10 cellular contexts compared by ENCODE assay signal in genomic region chr12:10501031-10501430, GRCh38. TPM values are rescaled to one million over a fixed set of nuclear protein-coding genes. Genes with fewer than 3 reads are reported as not detected.
DNase-seq lines count a peak whose midpoint lies in the region; ATAC-seq, FAIRE-seq and TF ChIP-seq lines count a peak whose summit lies in the region.
"Had no signal": no experiment of that assay in that cellular context is flagged by ENCODE, and none has a peak within 500 bp of the region (broad histone marks: within the 10 kb centered on the region; RNA-seq: fewer than 3 reads in every experiment).

No MANE protein-coding gene starts in this region.

- TF ChIP-seq CTCF in A549 (IDR thresholded peaks at IDR 0.05) (peak; percentile 70), GM12865 (IDR thresholded peaks at IDR 0.05; ENCODE audit: insufficient read depth, low read depth, low read length, missing control alignments) (peak; percentile 9), fibroblast of the aortic adventitia (IDR thresholded peaks at IDR 0.05; ENCODE audit: insufficient read depth, low read length) (peak; percentile 22)

- FAIRE-seq in A549 (lab: Jason Lieb, UNC): no peak
- FAIRE-seq: endometrium had no signal

- H3K9me3 ChIP-seq in A549: 0 out of 3 replicates have a peak, but pooled peaks cover 3% of the 10 kb centered on the region

- POLR2A ChIA-PET in A549 (lab: Yijun Ruan, JAX): no interaction called here
- POLR2A ChIA-PET in activated CD4-positive, alpha-beta memory T cell treated with anti-CD3 and anti-CD28 coated beads for 36 hours (lab: Charles Lee): no interaction called here

- intact Hi-C loops in activated CD4-positive, alpha-beta memory T cell treated with anti-CD3 and anti-CD28 coated beads for 36 hours (cut with micrococcal nuclease): no loop called here

- TF ChIP-seq RAD21 in A549 (conservative IDR thresholded peaks at IDR 0.05 in 1 of 2, IDR thresholded peaks at IDR 0.05 in 1 of 2): peak; percentile 85 to 89

- H3K27ac Mint-ChIP-seq in activated CD4-positive, alpha-beta memory T cell treated with anti-CD3 and anti-CD28 coated beads for 36 hours: no peak overlapping the region

- TF ChIP-seq POLR2A in A549 (IDR thresholded peaks at IDR 0.05; ENCODE audit: low read length): no peak

- CTCF ChIA-PET in A549 (lab: Yijun Ruan, JAX): interaction anchor here (1.8 kb wide), 1 partner anchor 170 kb away, joined by 6 read pairs; no protein-coding TSS in a partner anchor
- CTCF ChIA-PET in activated CD4-positive, alpha-beta memory T cell treated with anti-CD3 and anti-CD28 coated beads for 36 hours (lab: Charles Lee): no interaction called here

- H3K4me1 ChIP-seq in A549: no peaks in the 10 kb centered on the region

- ATAC-seq in A549: peak in 1 of 2 experiments; percentile 51; a peak in 2 of 6 replicates
- ATAC-seq in HG03521 (IDR thresholded peaks at IDR 0.05; ENCODE audit: unreplicated experiment): no peak
- no peak for ATAC-seq in HG03039 (IDR thresholded peaks at IDR 0.05; ENCODE audit: unreplicated experiment)

- no peak overlapping the region; the same call in 2 of the 3 replicates for H3K4me2 ChIP-seq in A549

- DNase-seq in A549 (ENCODE audit: low read depth in 1 of 2, low spot score in 1 of 2): peak in 1 of 2 experiments; percentile 41
- DNase-seq in GM12865 (ENCODE audit: low read depth): peak; percentile 8
- DNase-seq in RKO (ENCODE audit: low spot score): peak; percentile 25
- DNase-seq in fibroblast of the aortic adventitia (ENCODE audit: low read depth): peak; percentile 28
- no peak for DNase-seq in activated CD4-positive, alpha-beta memory T cell treated with anti-CD3 and anti-CD28 coated beads for 36 hours
- DNase-seq in middle frontal gyrus (ENCODE audit: extremely low spot score, low spot score): no peak

- no peak for TF ChIP-seq EP300 in A549 (IDR thresholded peaks at IDR 0.05)

- peaks cover 7% of the 10 kb centered on the region for H3K4me1 Mint-ChIP-seq in activated CD4-positive, alpha-beta memory T cell treated with anti-CD3 and anti-CD28 coated beads for 36 hours (ENCODE audit: low read depth)

- H3K4me3 Mint-ChIP-seq in activated CD4-positive, alpha-beta memory T cell treated with anti-CD3 and anti-CD28 coated beads for 36 hours: no peak overlapping the region

- no peaks in the 10 kb centered on the region for H3K36me3 Mint-ChIP-seq in activated CD4-positive, alpha-beta memory T cell treated with anti-CD3 and anti-CD28 coated beads for 36 hours

- 23% methylated on average over 3 of the region's 3 CpGs for WGBS in A549 (ENCODE audit: missing lambda C conversion rate)

- H3K4me3 ChIP-seq in A549 (no peak overlapping the region), GM12865 (ENCODE audit: low read depth, low read length) (no peak overlapping the region), fibroblast of the aortic adventitia (ENCODE audit: low read depth, low read length) (no peak overlapping the region)

- H3K27me3 Mint-ChIP-seq in activated CD4-positive, alpha-beta memory T cell treated with anti-CD3 and anti-CD28 coated beads for 36 hours: peaks cover 24% of the 10 kb centered on the region

- H3K27ac ChIP-seq in A549: no peak overlapping the region

- no peaks in the 10 kb centered on the region for H3K9me3 Mint-ChIP-seq in activated CD4-positive, alpha-beta memory T cell treated with anti-CD3 and anti-CD28 coated beads for 36 hours

TF ChIP-seq in A549, 52 proteins besides CTCF, POLR2A, EP300 and RAD21:
- no peak for TF ChIP-seq POLR2AphosphoS2 (conservative IDR thresholded peaks at IDR 0.05; ENCODE audit: low read length)
- peak; percentile 89 for TF ChIP-seq SMC3 (IDR thresholded peaks at IDR 0.05)

RNA-seq across cellular contexts. Expression of gene EIF2S3B, which starts 4.7 kb away (rescaled TPM):
- polyA plus RNA-seq in A549 (2011; rRNA removed) (0.93 and 1.9 TPM in 2 replicates), A549 (2017; fragmentation: RNase III; extraction: RNeasy Plus Mini Kit Qiagen cat#74134 plus additional on column Dnase treatment) (1.1 to 2.0 TPM (median 1.4 TPM) in 3 replicates)
- polyA plus RNA-seq in A549 (2012; cell fraction: cytosol; rRNA removed): 0.04 and 0.15 TPM in 2 replicates
- polyA plus RNA-seq in A549 (2012; cell fraction: nucleus; rRNA removed): 0.07 TPM in 1 of 2 replicates, not detected in the other
- polyA minus RNA-seq in A549 (2011; rRNA and poly(A)+ RNA removed): 0.68 TPM in 1 of 2 replicates, not detected in the other
- total RNA-seq in fibroblast of the aortic adventitia (ENCODE audit: low replicate concordance): 7.1 and 9.2 TPM in 2 replicates
- total RNA-seq in activated CD4-positive, alpha-beta memory T cell treated with anti-CD3 and anti-CD28 coated beads for 36 hours: 1 to 10 TPM; 2.1 to 2.3 TPM

RNA-seq across cellular contexts. Expression of gene KLRC1, which starts 47.9 kb away (rescaled TPM):
- not detected in 2 replicates for polyA plus RNA-seq in A549 (2011; rRNA removed)
- polyA plus RNA-seq in A549 (2012; cell fraction: cytosol; rRNA removed): not detected in 2 replicates
- not detected in 2 replicates for polyA plus RNA-seq in A549 (2012; cell fraction: nucleus; rRNA removed)
- not detected in 3 replicates for polyA plus RNA-seq in A549 (2017; fragmentation: RNase III; extraction: RNeasy Plus Mini Kit Qiagen cat#74134 plus additional on column Dnase treatment)
- polyA minus RNA-seq in A549 (2011; rRNA and poly(A)+ RNA removed): not detected in 2 replicates
- not detected in 2 replicates for total RNA-seq in fibroblast of the aortic adventitia (ENCODE audit: low replicate concordance)
- total RNA-seq in activated CD4-positive, alpha-beta memory T cell treated with anti-CD3 and anti-CD28 coated beads for 36 hours: not detected
- polyA plus RNA-seq: neural cell had no signal

Comparison
In these comparisons a context has a peak if more than half of its experiments do, and no peak if none do; other contexts are left out.
1. DNase-seq: peak in GM12865 (single experiment), RKO (single experiment) and fibroblast of the aortic adventitia (single experiment); none in activated CD4-positive, alpha-beta memory T cell treated with anti-CD3 and anti-CD28 coated beads for 36 hours (single experiment) and middle frontal gyrus (single experiment).
2. CTCF ChIP-seq: peak in every context shown above with its lines; median percentile 70 in A549; 22 in fibroblast of the aortic adventitia; 9 in GM12865.